In genomic region chr1:116561563-116561962, GRCh38 we compare ENCODE assay signal across 16 cellular contexts. TPM values are rescaled to one million over a fixed set of nuclear protein-coding genes. Genes with fewer than 3 reads are reported as not detected.
DNase-seq lines count a peak whose midpoint lies in the region; ATAC-seq, FAIRE-seq and TF ChIP-seq lines count a peak whose summit lies in the region.
"Had no signal": no experiment of that assay in that cellular context is flagged by ENCODE, and none has a peak within 500 bp of the region (broad histone marks: within the 10 kb centered on the region; RNA-seq: fewer than 3 reads in every experiment).

No MANE protein-coding gene starts in this region.

- no peak overlapping the region for H2AFZ ChIP-seq in MM.1S (ENCODE audit: low read length)
- H2AFZ ChIP-seq: PC-9 had no signal

- no peak for TF ChIP-seq CTCF in MM.1S (IDR thresholded peaks at IDR 0.05; ENCODE audit: low read length)
- no peak for TF ChIP-seq CTCF in WERI-Rb-1 (IDR thresholded peaks at IDR 0.05; ENCODE audit: low read depth, low read length)

- H3K36me3 ChIP-seq in MM.1S (replicated peaks; ENCODE audit: insufficient read depth, low read length) (no peaks in the 10 kb centered on the region; the same call in 1 of the 2 replicates), WERI-Rb-1 (no peaks in the 10 kb centered on the region)
- H3K36me3 ChIP-seq: HAP-1 had no signal

- peaks cover 71% of the 10 kb centered on the region for H3K36me3 Mint-ChIP-seq in stimulated activated naive CD8-positive, alpha-beta T cell treated with anti-CD3 and anti-CD28 coated beads, Interleukin-15, Interleukin-2, amounts not matched to agents 100 ng/mL and 50 ng/mL, for 24 hours (ENCODE audit: low read depth)

- no peak for DNase-seq in stimulated activated naive CD8-positive, alpha-beta T cell treated with anti-CD3 and anti-CD28 coated beads, Interleukin-15, amount 100 ng/mL, for 72 hours
- DNase-seq in MM.1S = no peak
- DNase-seq in left lobe of liver (ENCODE audit: low spot score) = no peak
- no peak for DNase-seq in NCI-H1105 treated with DMSO at 0.1 percent for 48 hours (lab: John Stamatoyannopoulos, UW)
- no peak for DNase-seq in WERI-Rb-1
- no peak for DNase-seq in urothelium cell line (ENCODE audit: low spot score)
- DNase-seq: CD8-positive, alpha-beta T cell; GF-D8; NCI-H1092; NCI-H187; NCI-H69; PC-9 had no signal

- H3K79me2 ChIP-seq in MM.1S (ENCODE audit: low read length) = peaks cover 94% of the 10 kb centered on the region

- peak overlapping the region; percentile 21 for H3K4me3 Mint-ChIP-seq in stimulated activated naive CD8-positive, alpha-beta T cell treated with anti-CD3 and anti-CD28 coated beads, Interleukin-15, Interleukin-2, amounts not matched to agents 100 ng/mL and 50 ng/mL, for 24 hours
- H3K4me3 Mint-ChIP-seq in stimulated activated naive CD8-positive, alpha-beta T cell treated with anti-CD3 and anti-CD28 coated beads, Interleukin-15, amount 100 ng/mL, for 72 hours = no peak overlapping the region

- peaks cover 90% of the 10 kb centered on the region for H3K4me1 Mint-ChIP-seq in stimulated activated naive CD8-positive, alpha-beta T cell treated with anti-CD3 and anti-CD28 coated beads, Interleukin-15, Interleukin-2, amounts not matched to agents 100 ng/mL and 50 ng/mL, for 24 hours (ENCODE audit: low read depth)
- peaks cover 68% of the 10 kb centered on the region for H3K4me1 Mint-ChIP-seq in stimulated activated naive CD8-positive, alpha-beta T cell treated with anti-CD3 and anti-CD28 coated beads, Interleukin-15, amount 100 ng/mL, for 72 hours

- no peak overlapping the region for H3K27ac Mint-ChIP-seq in stimulated activated naive CD8-positive, alpha-beta T cell treated with anti-CD3 and anti-CD28 coated beads, Interleukin-15, Interleukin-2, amounts not matched to agents 100 ng/mL and 50 ng/mL, for 24 hours
- no peak overlapping the region for H3K27ac Mint-ChIP-seq in stimulated activated naive CD8-positive, alpha-beta T cell treated with anti-CD3 and anti-CD28 coated beads, Interleukin-15, amount 100 ng/mL, for 72 hours
- H3K27ac Mint-ChIP-seq: CD8-positive, alpha-beta T cell had no signal

- H3K9me3 Mint-ChIP-seq in stimulated activated naive CD8-positive, alpha-beta T cell treated with anti-CD3 and anti-CD28 coated beads, Interleukin-15, Interleukin-2, amounts not matched to agents 100 ng/mL and 50 ng/mL, for 24 hours = peaks cover 17% of the 10 kb centered on the region
- peaks cover 15 to 25% of the 10 kb centered on the region in 2 donors for H3K9me3 Mint-ChIP-seq in stimulated activated naive CD8-positive, alpha-beta T cell treated with anti-CD3 and anti-CD28 coated beads, Interleukin-15, amount 100 ng/mL, for 72 hours

- H3K9me3 ChIP-seq in MM.1S (replicated peaks; ENCODE audit: insufficient read depth, low read length) = no peaks in the 10 kb centered on the region
- peaks cover 3% of the 10 kb centered on the region for H3K9me3 ChIP-seq in WERI-Rb-1 (ENCODE audit: severe bottlenecking)

- FAIRE-seq in urothelium cell line (lab: Jason Lieb, UNC) = no peak
- FAIRE-seq: A204.1 had no signal

- no peaks in the 10 kb centered on the region for H4K20me1 ChIP-seq in MM.1S (ENCODE audit: insufficient read depth, low read length)

- H3K27ac ChIP-seq in MM.1S (ENCODE audit: low read length) (peak overlapping the region; percentile 70; the same call in 1 of the 2 replicates), WERI-Rb-1 (no peak overlapping the region)
- H3K27ac ChIP-seq: PC-9 had no signal

- H3K27me3 Mint-ChIP-seq in stimulated activated naive CD8-positive, alpha-beta T cell treated with anti-CD3 and anti-CD28 coated beads, Interleukin-15, Interleukin-2, amounts not matched to agents 100 ng/mL and 50 ng/mL, for 24 hours = no peaks in the 10 kb centered on the region
- H3K27me3 Mint-ChIP-seq in stimulated activated naive CD8-positive, alpha-beta T cell treated with anti-CD3 and anti-CD28 coated beads, Interleukin-15, amount 100 ng/mL, for 72 hours = no peaks in the 10 kb centered on the region

- H3K4me3 ChIP-seq in MM.1S (ENCODE audit: low read length) = no peak overlapping the region
- H3K4me3 ChIP-seq in WERI-Rb-1 (ENCODE audit: low read depth, low read length) = no peak overlapping the region
- H3K4me3 ChIP-seq: HAP-1, PC-9 had no signal

- no peaks in the 10 kb centered on the region for H3K9me2 ChIP-seq in MM.1S (replicated peaks; ENCODE audit: insufficient read depth, low read length)

- H3K4me1 ChIP-seq in MM.1S (ENCODE audit: low read length) = peaks cover 48% of the 10 kb centered on the region
- H3K4me1 ChIP-seq: HAP-1 had no signal

- no peak for ATAC-seq in stimulated activated naive CD8-positive, alpha-beta T cell treated with anti-CD3 and anti-CD28 coated beads, Interleukin-15, amount 100 ng/mL, for 72 hours
- ATAC-seq in left lobe of liver (peak; percentile 53), GM18870 (IDR thresholded peaks at IDR 0.05; ENCODE audit: unreplicated experiment) (no peak)
- ATAC-seq: CD8-positive, alpha-beta T cell had no signal

- H3F3A ChIP-seq in MM.1S (ENCODE audit: insufficient read depth, low read length) = peaks cover 22% of the 10 kb centered on the region

- H3K9ac ChIP-seq in MM.1S (ENCODE audit: low read length) = peak overlapping the region; percentile 35; the same call in 1 of the 2 replicates

- no peaks in the 10 kb centered on the region for H3K27me3 ChIP-seq in MM.1S (replicated peaks; ENCODE audit: insufficient read depth, low read length)
- no peaks in the 10 kb centered on the region for H3K27me3 ChIP-seq in WERI-Rb-1 (ENCODE audit: insufficient read depth, low read depth, severe bottlenecking)

- H3K4me2 ChIP-seq in MM.1S (ENCODE audit: low read depth, low read length) = peak overlapping the region; percentile 69
- H3K4me2 ChIP-seq: PC-9 had no signal

RNA-seq across cellular contexts. Expression of gene CD58, which starts 9.3 kb away (rescaled TPM):
- total RNA-seq in left lobe of liver = 2.7 TPM
